33 cellular contexts compared by ENCODE assay signal in the genomic region with DNA sequence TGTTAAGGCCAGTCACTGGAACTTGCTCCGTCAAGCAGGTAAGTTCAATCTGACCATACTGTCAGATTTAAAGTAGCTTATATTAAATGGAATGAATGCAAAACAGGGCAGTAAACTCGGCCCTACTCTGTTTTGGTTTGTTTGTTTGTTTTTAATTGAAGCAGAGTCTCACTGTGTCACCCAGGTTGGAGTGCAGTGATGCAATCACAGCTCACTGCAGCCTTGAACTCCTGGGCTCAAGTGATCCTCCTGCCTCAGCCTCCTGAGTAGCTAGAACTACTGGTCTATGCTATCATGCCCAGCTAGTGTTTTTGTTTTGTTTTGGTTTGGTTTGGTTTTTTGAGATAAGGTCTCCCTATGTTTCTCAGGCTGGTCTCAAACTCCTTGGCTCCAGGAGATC.
"Had no signal": no experiment of that assay in that cellular context is flagged by ENCODE, and none has a peak within 500 bp of the region (broad histone marks: within the 10 kb centered on the region; RNA-seq: fewer than 3 reads in every experiment).

No MANE protein-coding gene starts in this region.

- H3K27ac ChIP-seq: adrenal gland, ascending aorta, body of pancreas, brain microvascular endothelial cell, breast epithelium, cardiac muscle cell had no signal

- H3K27me3 ChIP-seq: adrenal gland, ascending aorta, body of pancreas, brain microvascular endothelial cell, breast epithelium, cardiac muscle cell had no signal

- H3K36me3 ChIP-seq: adrenal gland, ascending aorta, brain microvascular endothelial cell, breast epithelium, cardiac muscle cell had no signal

- DNase-seq: activated effector memory CD4-positive, alpha-beta T cell treated with anti-CD3 and anti-CD28 coated beads, Interleukin-2, amount 50 U/mL, for 16 hours; activated effector memory CD4-positive, alpha-beta T cell treated with Interleukin-2 at 50 U/mL for 16 hours; activated gamma-delta T cell; activated gamma-delta T cell treated with Interleukin-2 at 50 U/mL for 16 hours; activated naive CD4-positive, alpha-beta T cell; activated naive CD4-positive, alpha-beta T cell treated with anti-CD3 and anti-CD28 coated beads for 36 hours; activated naive CD4-positive, alpha-beta T cell treated with anti-CD3 and anti-CD28 coated beads, Interleukin-2, amount 10 ng/mL, durations not matched to agents 7 days and 5 days; activated naive CD4-positive, alpha-beta T cell treated with anti-CD3 and anti-CD28 coated beads, Interleukin-2, amount 50 U/mL, for 16 hours; activated naive CD4-positive, alpha-beta T cell treated with Interleukin-2 at 50 U/mL for 16 hours; activated naive CD8-positive, alpha-beta T cell treated with anti-CD3 and anti-CD28 coated beads for 36 hours; activated naive CD8-positive, alpha-beta T cell treated with anti-CD3 and anti-CD28 coated beads, Interleukin-2, amount 10 ng/mL, durations not matched to agents 7 days and 5 days; activated naive CD8-positive, alpha-beta T cell treated with anti-CD3 and anti-CD28 coated beads, Interleukin-2, amount 50 U/mL, for 24 hours; activated T-cell treated with anti-CD3 and anti-CD28 coated beads, Interleukin-2, amount 50 U/mL, for 24 hours; activated T-cell treated with anti-CD3 and anti-CD28 coated beads, Interleukin-2, amount 50 U/mL, for 4 hours; activated T-cell treated with anti-CD3 and anti-CD28 coated beads, Interleukin-2, amount 50 U/mL, for 48 hours; activated T-cell treated with anti-CD3 and anti-CD28 coated beads, Interleukin-2, amount 50 U/mL, for 72 hours; adrenal gland; amniotic stem cell; amygdala; anterior cingulate cortex; aorta; body of pancreas; brain microvascular endothelial cell; caudate nucleus; central memory CD4-positive, alpha-beta T cell; cerebellar nuclear complex had no signal

- H3K4me1 ChIP-seq: ascending aorta, body of pancreas, breast epithelium had no signal

- ATAC-seq: activated naive CD4-positive, alpha-beta T cell treated with anti-CD3 and anti-CD28 coated beads, Interleukin-2, amount 50 U/mL, for 72 hours; activated naive CD8-positive, alpha-beta T cell treated with anti-CD3 and anti-CD28 coated beads, Interleukin-2, amount 50 U/mL, for 24 hours; activated T-cell treated with anti-CD3 and anti-CD28 coated beads, Interleukin-2, amount 50 U/mL, for 4 hours; activated T-cell treated with anti-CD3 and anti-CD28 coated beads, Interleukin-2, amount 50 U/mL, for 72 hours; activated T-helper 17 cell treated with anti-CD3 and anti-CD28 coated beads, Interleukin-2, amount 50 U/mL, for 72 hours; body of pancreas had no signal

- H3K9me3 ChIP-seq: adrenal gland, ascending aorta, body of pancreas, breast epithelium had no signal

- FAIRE-seq: astrocyte, bronchial epithelial cell had no signal

- H3K4me3 ChIP-seq: adrenal gland, ascending aorta, body of pancreas, breast epithelium, cardiac muscle cell had no signal
